In genomic region chr11:95674669-95675358, GRCh38 we compare ENCODE assay signal across 15 cellular contexts.
DNase-seq lines count a peak whose midpoint lies in the region; ATAC-seq and TF ChIP-seq lines count a peak whose summit lies in the region.
"Had no signal": no experiment of that assay in that cellular context is flagged by ENCODE, and none has a peak within 500 bp of the region (broad histone marks: within the 10 kb centered on the region; RNA-seq: fewer than 3 reads in every experiment).

No MANE protein-coding gene starts in this region.

- no peak overlapping the region for H4K5ac ChIP-seq in IMR-90 (ENCODE audit: low read depth, low read length)

- dilution Hi-C loops in IMR-90 (cut with HindIII; ENCODE audit: low sequenced_read_pairs, unreplicated experiment) = no loop called here

- no TSS peak for BruUV-seq in IMR-90 (replicated peaks; lab: Mats Ljungman, UMichigan)

- no peak overlapping the region for H2BK15ac ChIP-seq in IMR-90 (ENCODE audit: low read depth, low read length)

- no peak for TF ChIP-seq POLR2A in IMR-90 (IDR thresholded peaks at IDR 0.05; ENCODE audit: low read depth, low read length)

- in situ Hi-C loops in IMR-90 (cut with MboI; ENCODE audit: low sequenced_read_pairs) = no loop called here

- H2BK120ac ChIP-seq in IMR-90 (ENCODE audit: low read depth, low read length) = no peak overlapping the region

- H2AFZ ChIP-seq in IMR-90 (replicated peaks; ENCODE audit: low read length, poor library complexity) = no peak overlapping the region

- intact Hi-C loops in IMR-90 (cut with micrococcal nuclease) = no loop called here

- DNase-seq in IMR-90 = no peak
- DNase-seq in activated CD4-positive, alpha-beta T cell treated with anti-CD3 and anti-CD28 coated beads, Interleukin-2, amount 50 U/mL, for 4 hours = peak; percentile 6 to 11
- DNase-seq in effector CD4-positive, alpha-beta T cell = peak; percentile 25
- DNase-seq in stimulated activated CD4-positive, alpha-beta T cell treated with anti-CD3 and anti-CD28 coated beads, Interleukin-4, amount 100 ng/mL, for 48 hours (ENCODE audit: low read depth in 2 of 2) = peak; percentile 26 to 45
- DNase-seq in islet precursor cell = no peak
- DNase-seq in DMS114 treated with DMSO at 0.1 percent for 48 hours (lab: John Stamatoyannopoulos, UW; ENCODE audit: unreplicated experiment) = no peak
- DNase-seq: GF-D8; lower lobe of right lung; naive B cell; NCI-H1436; NCI-H345; NK-92 treated with Interleukin-12 subunit alpha and Interleukin-12 subunit beta, amount 100 ng/mL, for 24 hours; spleen had no signal

- H3K9ac ChIP-seq in IMR-90 (ENCODE audit: low read depth, low read length) = no peak overlapping the region

- no peak overlapping the region for H4K8ac ChIP-seq in IMR-90 (ENCODE audit: low read depth in 2 of 2, low read length in 2 of 2)

- H4K20me1 ChIP-seq in IMR-90 (ENCODE audit: insufficient read depth, low read length) = no peaks in the 10 kb centered on the region

- POLR2A ChIA-PET in IMR-90 (lab: Charles Lee; ENCODE audit: unreplicated experiment) = no interaction called here

- no peak for TF ChIP-seq CTCF in IMR-90 (conservative IDR thresholded peaks at IDR 0.05; ENCODE audit: low read depth, low read length)

- H3K4me1 ChIP-seq in IMR-90 (ENCODE audit: control insufficient read depth, insufficient read depth, low read length) = peaks cover 6% of the 10 kb centered on the region

- no peaks in the 10 kb centered on the region for H3K36me3 ChIP-seq in IMR-90 (ENCODE audit: control insufficient read depth, insufficient read depth, low read length)
- H3K36me3 ChIP-seq: lower lobe of right lung, spleen had no signal

- no peak overlapping the region for H3K4me3 ChIP-seq in IMR-90 (ENCODE audit: insufficient read depth, low read depth, low read length)
- H3K4me3 ChIP-seq: lower lobe of right lung, spleen had no signal

- no peak for ATAC-seq in IMR-90 (ENCODE audit: low read depth)
- ATAC-seq in GM21423 (IDR thresholded peaks at IDR 0.05; ENCODE audit: unreplicated experiment) = no peak
- ATAC-seq: esophagus mucosa, lower lobe of right lung had no signal

- peak overlapping the region; percentile 73 for H3K18ac ChIP-seq in IMR-90 (ENCODE audit: low read depth, low read length)

- no peak overlapping the region for H3K56ac ChIP-seq in IMR-90 (ENCODE audit: extremely low read depth, insufficient read depth, low read length)

- H3K4me2 ChIP-seq in IMR-90 (ENCODE audit: low read depth, low read length) = no peak overlapping the region

- no peak overlapping the region; the same call in 1 of the 2 replicates for H4K91ac ChIP-seq in IMR-90 (ENCODE audit: insufficient read depth, low read depth, low read length)

- H3K23ac ChIP-seq in IMR-90 (ENCODE audit: low read depth, low read length) = no peak overlapping the region

- TF ChIP-seq RAD21 in IMR-90 (IDR thresholded peaks at IDR 0.05; ENCODE audit: low read length) = no peak

- 88% methylated on average over 1 of the region's 4 CpGs; no CpG with 5 or more reads in 1 of the 2 experiments for WGBS in IMR-90 (ENCODE audit: extremely low coverage in 2 of 2, insufficient read length in 1 of 2), 2 experiments

- peak overlapping the region; percentile 33; the same call in 1 of the 2 replicates for H2AK5ac ChIP-seq in IMR-90 (ENCODE audit: low read depth, low read length)

- no peak overlapping the region for H2BK5ac ChIP-seq in IMR-90 (ENCODE audit: low read depth, low read length, poor library complexity, severe bottlenecking)

- H3K9me1 ChIP-seq in IMR-90 (ENCODE audit: insufficient read depth, low read length) = peaks cover 3% of the 10 kb centered on the region; the same call in 1 of the 2 replicates

- H2BK20ac ChIP-seq in IMR-90 (ENCODE audit: low read depth, low read length) = no peak overlapping the region

- H3K27ac ChIP-seq in IMR-90 (ENCODE audit: insufficient read depth, low read length) = no peak overlapping the region
- H3K27ac ChIP-seq: lower lobe of right lung had no signal

- H3K79me1 ChIP-seq in IMR-90 (ENCODE audit: low read depth in 1 of 2, low read length in 2 of 2) = no peaks in the 10 kb centered on the region

- no peak overlapping the region for H3K4ac ChIP-seq in IMR-90 (ENCODE audit: low read depth, low read length)

- no peak overlapping the region for H2AK9ac ChIP-seq in IMR-90 (replicated peaks; ENCODE audit: low read depth, low read length, poor library complexity)

- CTCF ChIA-PET in IMR-90 (lab: Yijun Ruan, JAX) = no interaction called here

- no peaks in the 10 kb centered on the region for H3K9me3 ChIP-seq in IMR-90 (ENCODE audit: control insufficient read depth, insufficient read depth, low read length)
- H3K9me3 ChIP-seq: lower lobe of right lung, spleen had no signal

- H3K14ac ChIP-seq in IMR-90 (replicated peaks; ENCODE audit: low read depth, low read length) = no peak overlapping the region

- no peaks in the 10 kb centered on the region for H3K27me3 ChIP-seq in IMR-90 (ENCODE audit: control insufficient read depth, insufficient read depth, low read length)
- H3K27me3 ChIP-seq: spleen had no signal

TF ChIP-seq in IMR-90, 13 proteins besides CTCF, POLR2A, EP300 and RAD21:
- no peak for TF ChIP-seq RCOR1 (IDR thresholded peaks at IDR 0.05; ENCODE audit: insufficient replicate concordance, low read length)
- TF ChIP-seq, protein P1, sequence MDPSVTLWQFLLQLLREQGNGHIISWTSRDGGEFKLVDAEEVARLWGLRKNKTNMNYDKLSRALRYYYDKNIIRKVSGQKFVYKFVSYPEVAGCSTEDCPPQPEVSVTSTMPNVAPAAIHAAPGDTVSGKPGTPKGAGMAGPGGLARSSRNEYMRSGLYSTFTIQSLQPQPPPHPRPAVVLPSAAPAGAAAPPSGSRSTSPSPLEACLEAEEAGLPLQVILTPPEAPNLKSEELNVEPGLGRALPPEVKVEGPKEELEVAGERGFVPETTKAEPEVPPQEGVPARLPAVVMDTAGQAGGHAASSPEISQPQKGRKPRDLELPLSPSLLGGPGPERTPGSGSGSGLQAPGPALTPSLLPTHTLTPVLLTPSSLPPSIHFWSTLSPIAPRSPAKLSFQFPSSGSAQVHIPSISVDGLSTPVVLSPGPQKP (IDR thresholded peaks at IDR 0.05; ENCODE audit: borderline replicate concordance, low read depth, low read length) = no peak
- no peak for TF ChIP-seq MAZ (IDR thresholded peaks at IDR 0.05; ENCODE audit: borderline replicate concordance, low read depth, low read length)
- TF ChIP-seq BHLHE40 (IDR thresholded peaks at IDR 0.05; ENCODE audit: low read depth, low read length) = no peak
- no peak for TF ChIP-seq RFX5 (IDR thresholded peaks at IDR 0.05; ENCODE audit: low read depth, low read length)
- TF ChIP-seq MXI1 (IDR thresholded peaks at IDR 0.05; ENCODE audit: borderline replicate concordance, low read depth, low read length) = no peak
- TF ChIP-seq CEBPB (IDR thresholded peaks at IDR 0.05; ENCODE audit: low read depth, low read length) = no peak
- no peak for TF ChIP-seq SMC3 (IDR thresholded peaks at IDR 0.05; ENCODE audit: low read depth, low read length)
- TF ChIP-seq MAFK (IDR thresholded peaks at IDR 0.05; ENCODE audit: low read depth, low read length) = no peak
- TF ChIP-seq CHD1 (IDR thresholded peaks at IDR 0.05; ENCODE audit: low read depth, low read length) = no peak
- TF ChIP-seq FOS (IDR thresholded peaks at IDR 0.05; ENCODE audit: low read depth, low read length) = no peak
- no peak for TF ChIP-seq NFE2L2 (IDR thresholded peaks at IDR 0.05; ENCODE audit: low read depth, low read length)
- TF ChIP-seq, protein P2, sequence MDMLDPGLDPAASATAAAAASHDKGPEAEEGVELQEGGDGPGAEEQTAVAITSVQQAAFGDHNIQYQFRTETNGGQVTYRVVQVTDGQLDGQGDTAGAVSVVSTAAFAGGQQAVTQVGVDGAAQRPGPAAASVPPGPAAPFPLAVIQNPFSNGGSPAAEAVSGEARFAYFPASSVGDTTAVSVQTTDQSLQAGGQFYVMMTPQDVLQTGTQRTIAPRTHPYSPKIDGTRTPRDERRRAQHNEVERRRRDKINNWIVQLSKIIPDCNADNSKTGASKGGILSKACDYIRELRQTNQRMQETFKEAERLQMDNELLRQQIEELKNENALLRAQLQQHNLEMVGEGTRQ (IDR thresholded peaks at IDR 0.05; ENCODE audit: low read depth, low read length) = no peak
TF ChIP-seq in IMR-90: peak in this region for 0.

Comparison
In these comparisons a context has a peak if more than half of its experiments do, and no peak if none do; other contexts are left out.
1. DNase-seq: peak in activated CD4-positive, alpha-beta T cell treated with anti-CD3 and anti-CD28 coated beads, Interleukin-2, amount 50 U/mL, for 4 hours (2 of 2), effector CD4-positive, alpha-beta T cell (single experiment) and stimulated activated CD4-positive, alpha-beta T cell treated with anti-CD3 and anti-CD28 coated beads, Interleukin-4, amount 100 ng/mL, for 48 hours (2 of 2); none in IMR-90 (single experiment), islet precursor cell (single experiment) and DMS114 treated with DMSO at 0.1 percent for 48 hours (single experiment).